Comparison of ENCODE assay signal across 1 cellular context in the genomic region with DNA sequence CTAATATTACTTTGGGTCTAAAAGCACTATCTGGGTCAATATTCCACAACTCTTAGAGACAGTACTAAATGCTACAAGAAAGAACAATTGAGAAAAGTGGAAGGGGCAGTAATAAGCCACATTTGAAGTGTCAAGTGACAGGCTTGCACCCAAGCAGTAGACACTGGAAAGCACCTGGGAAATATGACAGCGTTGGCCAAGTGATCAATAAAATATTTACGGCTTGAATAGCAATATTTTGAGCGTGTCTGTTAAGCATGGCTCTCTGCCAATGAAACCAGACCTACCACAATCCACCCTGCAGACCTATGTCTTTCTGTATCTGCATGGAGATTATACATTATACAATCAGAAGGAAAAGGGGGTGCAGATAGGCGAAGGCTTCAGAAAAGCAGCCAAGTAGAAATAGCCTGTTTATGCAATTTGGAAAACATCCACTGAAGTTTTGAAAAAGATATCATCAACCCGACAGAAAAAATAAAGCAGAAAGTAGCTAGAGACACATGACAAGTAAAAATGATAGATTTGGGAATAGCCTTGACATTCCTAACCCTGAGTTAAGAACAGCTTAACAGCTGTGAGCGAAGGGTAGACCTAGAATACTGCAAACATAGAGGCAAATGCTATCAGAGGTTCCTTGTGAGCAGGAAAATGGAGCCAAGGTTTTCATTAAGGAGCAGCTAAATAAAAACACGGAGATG.
TF ChIP-seq lines count a peak whose summit lies in the region.

No MANE protein-coding gene starts in this region.

TF ChIP-seq in IMR-90, 13 proteins besides CTCF, POLR2A, EP300 and RAD21 (continued from another document):
- TF ChIP-seq SMC3 (IDR thresholded peaks at IDR 0.05; ENCODE audit: low read depth, low read length) = no peak
- no peak for TF ChIP-seq RFX5 (IDR thresholded peaks at IDR 0.05; ENCODE audit: low read depth, low read length)
- TF ChIP-seq, protein P1, sequence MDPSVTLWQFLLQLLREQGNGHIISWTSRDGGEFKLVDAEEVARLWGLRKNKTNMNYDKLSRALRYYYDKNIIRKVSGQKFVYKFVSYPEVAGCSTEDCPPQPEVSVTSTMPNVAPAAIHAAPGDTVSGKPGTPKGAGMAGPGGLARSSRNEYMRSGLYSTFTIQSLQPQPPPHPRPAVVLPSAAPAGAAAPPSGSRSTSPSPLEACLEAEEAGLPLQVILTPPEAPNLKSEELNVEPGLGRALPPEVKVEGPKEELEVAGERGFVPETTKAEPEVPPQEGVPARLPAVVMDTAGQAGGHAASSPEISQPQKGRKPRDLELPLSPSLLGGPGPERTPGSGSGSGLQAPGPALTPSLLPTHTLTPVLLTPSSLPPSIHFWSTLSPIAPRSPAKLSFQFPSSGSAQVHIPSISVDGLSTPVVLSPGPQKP (IDR thresholded peaks at IDR 0.05; ENCODE audit: borderline replicate concordance, low read depth, low read length) = no peak
TF ChIP-seq in IMR-90: peak in this region for 0.
